8 cellular contexts compared by ENCODE assay signal in genomic region chr12:217029-217428, GRCh38. TPM values are rescaled to one million over a fixed set of nuclear protein-coding genes. Genes with fewer than 3 reads are reported as not detected.
"Had no signal": no experiment of that assay in that cellular context is flagged by ENCODE, and none has a peak within 500 bp of the region (broad histone marks: within the 10 kb centered on the region; RNA-seq: fewer than 3 reads in every experiment).

No MANE protein-coding gene starts in this region.

RNA-seq across cellular contexts. Expression of gene SLC6A12, which starts 3.1 kb away (rescaled TPM):
- total RNA-seq: LHCN-M2, MCF 10A, NCI-H460, OCI-LY7, PC-9, RPMI7951, SJCRH30 had no signal

RNA-seq across cellular contexts. Expression of gene SLC6A13, which starts 45.6 kb away (rescaled TPM):
- total RNA-seq: PC-9, SK-MEL-5 had no signal
